Comparison of ENCODE assay signal across 8 cellular contexts in genomic region chr3:107235193-107235922, GRCh38.
A peak's percentile ranks its signal among the peaks of the same experiment; 100 is the strongest.
DNase-seq lines count a peak whose midpoint lies in the region; ATAC-seq and TF ChIP-seq lines count a peak whose summit lies in the region.

No MANE protein-coding gene starts in this region.

- H3K4me1 Mint-ChIP-seq in activated CD4-positive, alpha-beta T cell treated with anti-CD3 and anti-CD28 coated beads, Interleukin-2, amount 10 ng/mL, durations not matched to agents 7 days and 5 days = peaks cover 13% of the 10 kb centered on the region

- no peaks in the 10 kb centered on the region for H3K36me3 Mint-ChIP-seq in activated CD4-positive, alpha-beta T cell treated with anti-CD3 and anti-CD28 coated beads, Interleukin-2, amount 10 ng/mL, durations not matched to agents 7 days and 5 days (ENCODE audit: low read depth)

- no peaks in the 10 kb centered on the region for H3K27me3 ChIP-seq in foreskin keratinocyte

- H3K9me3 Mint-ChIP-seq in activated CD4-positive, alpha-beta T cell treated with anti-CD3 and anti-CD28 coated beads, Interleukin-2, amount 10 ng/mL, durations not matched to agents 7 days and 5 days = no peaks in the 10 kb centered on the region

- H3K4me1 ChIP-seq in foreskin keratinocyte = peaks cover 17% of the 10 kb centered on the region

- no peaks in the 10 kb centered on the region for H3K9me3 ChIP-seq in SK-N-MC (ENCODE audit: low read depth, low read length)

- H3K4me3 ChIP-seq in SK-N-MC = peak overlapping the region; percentile 77
- H3K4me3 ChIP-seq in retinal pigment epithelial cell (ENCODE audit: low read length) = peak overlapping the region; percentile 45

- ATAC-seq in foreskin keratinocyte = no peak
- no peak for ATAC-seq in GM21619 (IDR thresholded peaks at IDR 0.05; ENCODE audit: unreplicated experiment)

- DNase-seq in activated CD4-positive, alpha-beta T cell treated with anti-CD3 and anti-CD28 coated beads, Interleukin-2, amount 10 ng/mL, durations not matched to agents 7 days and 5 days = no peak
- no peak for DNase-seq in activated CD4-positive, alpha-beta T cell treated with anti-CD3 and anti-CD28 coated beads for 4 hours
- DNase-seq in SK-N-MC (ENCODE audit: low read depth, low spot score) (no peak), foreskin keratinocyte (no peak), retinal pigment epithelial cell (ENCODE audit: low read depth) (no peak), OCI-M1 (lab: John Stamatoyannopoulos, UW) (no peak), ureter (ENCODE audit: low spot score) (no peak)

- H3K27ac ChIP-seq in SK-N-MC (no peak overlapping the region), foreskin keratinocyte (peak overlapping the region; percentile 67)

- POLR2A ChIA-PET in activated CD4-positive, alpha-beta T cell treated with anti-CD3 and anti-CD28 coated beads, Interleukin-2, amount 10 ng/mL, durations not matched to agents 7 days and 5 days (lab: Charles Lee) = no interaction called here

- H3K27me3 Mint-ChIP-seq in activated CD4-positive, alpha-beta T cell treated with anti-CD3 and anti-CD28 coated beads, Interleukin-2, amount 10 ng/mL, durations not matched to agents 7 days and 5 days = peaks cover 21% of the 10 kb centered on the region

- TF ChIP-seq CTCF in foreskin keratinocyte (conservative IDR thresholded peaks at IDR 0.05) = no peak
- no peak for TF ChIP-seq CTCF in retinal pigment epithelial cell (conservative IDR thresholded peaks at IDR 0.05; ENCODE audit: low read depth, low read length)

- H3K36me3 ChIP-seq in SK-N-MC (ENCODE audit: insufficient read depth, low read length) = no peaks in the 10 kb centered on the region

- H3K27ac Mint-ChIP-seq in activated CD4-positive, alpha-beta T cell treated with anti-CD3 and anti-CD28 coated beads, Interleukin-2, amount 10 ng/mL, durations not matched to agents 7 days and 5 days = no peak overlapping the region

- CTCF ChIA-PET in activated CD4-positive, alpha-beta T cell treated with anti-CD3 and anti-CD28 coated beads, Interleukin-2, amount 10 ng/mL, durations not matched to agents 7 days and 5 days (lab: Charles Lee) = interaction anchor here (0.6 to 1.7 kb wide), 7 partner anchors 11 to 733 kb away, joined by 3 to 9 read pairs (median 3); no protein-coding TSS in a partner anchor

- H3K4me3 Mint-ChIP-seq in activated CD4-positive, alpha-beta T cell treated with anti-CD3 and anti-CD28 coated beads, Interleukin-2, amount 10 ng/mL, durations not matched to agents 7 days and 5 days = peak overlapping the region; percentile 55

- peak overlapping the region; percentile 63 for H3K9ac ChIP-seq in SK-N-MC (ENCODE audit: insufficient read length)
